Comparison of ENCODE assay signal across 8 cellular contexts in genomic region chr2:168890006-168890782, GRCh38. TPM values are rescaled to one million over a fixed set of nuclear protein-coding genes. Genes with fewer than 3 reads are reported as not detected.
DNase-seq lines count a peak whose midpoint lies in the region; ATAC-seq, FAIRE-seq and TF ChIP-seq lines count a peak whose summit lies in the region.

A gene with protein sequence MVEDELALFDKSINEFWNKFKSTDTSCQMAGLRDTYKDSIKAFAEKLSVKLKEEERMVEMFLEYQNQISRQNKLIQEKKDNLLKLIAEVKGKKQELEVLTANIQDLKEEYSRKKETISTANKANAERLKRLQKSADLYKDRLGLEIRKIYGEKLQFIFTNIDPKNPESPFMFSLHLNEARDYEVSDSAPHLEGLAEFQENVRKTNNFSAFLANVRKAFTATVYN (minus strand): TSS chr2:168890430. CDS start chr2:168889519, 911 bp downstream.

- peak within 1 kb of the TSS in 5 of 6 donors; percentile 1 to 86 (median 63) for H3K27ac Mint-ChIP-seq in immature natural killer cell

- H3K27me3 ChIP-seq in WERI-Rb-1 (ENCODE audit: insufficient read depth, low read depth, severe bottlenecking) (no peaks in the 10 kb centered on the region), bronchial epithelial cell (ENCODE audit: control insufficient read depth, insufficient read depth, low read length) (no peaks in the 10 kb centered on the region)

- peak; percentile 100 for ATAC-seq in GM18907 (IDR thresholded peaks at IDR 0.05; ENCODE audit: unreplicated experiment)
- ATAC-seq in HG03139 (IDR thresholded peaks at IDR 0.05; ENCODE audit: unreplicated experiment): peak; percentile 100

- TF ChIP-seq CTCF in WERI-Rb-1 (IDR thresholded peaks at IDR 0.05; ENCODE audit: low read depth, low read length): no peak
- no peak for TF ChIP-seq CTCF in bronchial epithelial cell (IDR thresholded peaks at IDR 0.05; ENCODE audit: insufficient read depth, low read length, severe bottlenecking)

- no peaks in the 10 kb centered on the region for H3K9me3 Mint-ChIP-seq in immature natural killer cell

- FAIRE-seq in bronchial epithelial cell (lab: Jason Lieb, UNC): no peak

- H3K36me3 ChIP-seq in WERI-Rb-1 (peaks cover 26% of the 10 kb centered on the region), bronchial epithelial cell (ENCODE audit: control insufficient read depth, insufficient read depth, low read length) (no peaks in the 10 kb centered on the region)

- H3K4me3 Mint-ChIP-seq in immature natural killer cell: peak within 1 kb of the TSS; percentile 92 to 97 (median 95)

- H3K27ac ChIP-seq in WERI-Rb-1: peak within 1 kb of the TSS; percentile 88

- no peaks in the 10 kb centered on the region for H3K9me3 ChIP-seq in WERI-Rb-1 (ENCODE audit: severe bottlenecking)

- peaks cover 6 to 16% (median 8%) of the 10 kb centered on the region in 3 donors for H3K27me3 Mint-ChIP-seq in immature natural killer cell (ENCODE audit: low read depth in 3 of 3)

- peak; percentile 99 for DNase-seq in AG08395 (ENCODE audit: low spot score)
- DNase-seq in NCI-H2227 treated with DMSO at 0.1 percent for 48 hours (lab: John Stamatoyannopoulos, UW): peak; percentile 99
- DNase-seq in WERI-Rb-1: peak; percentile 94
- DNase-seq in bronchial epithelial cell (ENCODE audit: low read depth): peak; percentile 85
- DNase-seq in immature natural killer cell: peak; percentile 83 to 87 (median 86)
- peak; percentile 71 for DNase-seq in smooth muscle cell of the brain vasculature (ENCODE audit: low read depth, low spot score)

- H3K4me3 ChIP-seq in WERI-Rb-1 (ENCODE audit: low read depth, low read length): peak within 1 kb of the TSS; percentile 87
- H3K4me3 ChIP-seq in bronchial epithelial cell (ENCODE audit: low read depth, low read length): peak within 1 kb of the TSS; percentile 64

- peaks cover 0 to 4% (median 0%) of the 10 kb centered on the region in 3 donors for H3K36me3 Mint-ChIP-seq in immature natural killer cell

- peaks cover 11 to 18% of the 10 kb centered on the region in 2 donors for H3K4me1 Mint-ChIP-seq in immature natural killer cell

RNA-seq across cellular contexts. Expression of the gene that starts here (rescaled TPM):
- total RNA-seq in bronchial epithelial cell: 0.13 TPM in 1 of 2 replicates, not detected in the other
- 1 to 10 TPM in 1 of 3 donors, under 1 TPM in 1, not detected in 1; 0.39 to 1.7 TPM for polyA plus RNA-seq in immature natural killer cell

Comparison
In these comparisons a context has a peak if more than half of its experiments do, and no peak if none do; other contexts are left out.
1. Peak in every context shown above with its lines: DNase-seq, ATAC-seq, H3K4me3 ChIP-seq and H3K27ac ChIP-seq.
2. Peak in DNase-seq and H3K4me3 ChIP-seq in bronchial epithelial cell; RNA of the gene not detected or under 1 TPM.